Comparison of ENCODE assay signal across 8 cellular contexts in genomic region chr1:150576794-150577556, GRCh38. TPM values are rescaled to one million over a fixed set of nuclear protein-coding genes. Genes with fewer than 3 reads are reported as not detected.
DNase-seq lines count a peak whose midpoint lies in the region; ATAC-seq lines count a peak whose summit lies in the region.

No MANE protein-coding gene starts in this region.

- POLR2A ChIA-PET in activated CD4-positive, alpha-beta T cell treated with anti-CD3 and anti-CD28 coated beads, Interleukin-2, amount 10 ng/mL, durations not matched to agents 7 days and 5 days (lab: Charles Lee): interaction anchor here (0.9 to 4.6 kb wide), 4 partner anchors 9 to 61 kb away, joined by 5 to 50 read pairs (median 6); partner anchors contain the start of genes ENSA and FALEC

- no peaks in the 10 kb centered on the region for H3K27me3 Mint-ChIP-seq in activated CD4-positive, alpha-beta T cell treated with anti-CD3 and anti-CD28 coated beads, Interleukin-2, amount 10 ng/mL, durations not matched to agents 7 days and 5 days

- peak overlapping the region; percentile 98 for H3K27ac Mint-ChIP-seq in activated CD4-positive, alpha-beta T cell treated with anti-CD3 and anti-CD28 coated beads, Interleukin-2, amount 10 ng/mL, durations not matched to agents 7 days and 5 days

- H3K4me3 Mint-ChIP-seq in activated CD4-positive, alpha-beta T cell treated with anti-CD3 and anti-CD28 coated beads, Interleukin-2, amount 10 ng/mL, durations not matched to agents 7 days and 5 days: peak overlapping the region; percentile 99

- peaks cover 40% of the 10 kb centered on the region for H3K4me1 Mint-ChIP-seq in activated CD4-positive, alpha-beta T cell treated with anti-CD3 and anti-CD28 coated beads, Interleukin-2, amount 10 ng/mL, durations not matched to agents 7 days and 5 days

- ATAC-seq in GM18867 (IDR thresholded peaks at IDR 0.05; ENCODE audit: unreplicated experiment) (no peak), HG02938 (IDR thresholded peaks at IDR 0.05; ENCODE audit: unreplicated experiment) (no peak)

- no peaks in the 10 kb centered on the region for H3K9me3 ChIP-seq in adipocyte (ENCODE audit: control insufficient read depth, low read length)
- H3K9me3 ChIP-seq in thymus (ENCODE audit: control insufficient read depth): no peaks in the 10 kb centered on the region

- H3K27ac ChIP-seq in layer of hippocampus (ENCODE audit: low read depth, low read length): peak overlapping the region; percentile 98
- peak overlapping the region; percentile 78 for H3K27ac ChIP-seq in thymus (ENCODE audit: low read depth)

- 77% methylated on average over 2 of the region's 2 CpGs for whole genome bisulfite sequencing in thymus

- H3K4me3 ChIP-seq in adipocyte (ENCODE audit: low read length) (peak overlapping the region; percentile 95), thymus (ENCODE audit: low read length) (peak overlapping the region; percentile 100)

- CTCF ChIA-PET in activated CD4-positive, alpha-beta T cell treated with anti-CD3 and anti-CD28 coated beads, Interleukin-2, amount 10 ng/mL, durations not matched to agents 7 days and 5 days (lab: Charles Lee): interaction anchor here (0.6 to 14.6 kb wide), 4 partner anchors 9 to 399 kb away, joined by 3 to 158 read pairs (median 7); no protein-coding TSS in a partner anchor

- peak overlapping the region; percentile 98 for H3K9ac ChIP-seq in adipocyte (ENCODE audit: low read length)

- peaks cover 76% of the 10 kb centered on the region for H3K36me3 Mint-ChIP-seq in activated CD4-positive, alpha-beta T cell treated with anti-CD3 and anti-CD28 coated beads, Interleukin-2, amount 10 ng/mL, durations not matched to agents 7 days and 5 days (ENCODE audit: low read depth)

- H3K27me3 ChIP-seq in adipocyte (replicated peaks; ENCODE audit: control insufficient read depth, insufficient read depth, low read length): no peaks in the 10 kb centered on the region
- no peaks in the 10 kb centered on the region for H3K27me3 ChIP-seq in layer of hippocampus (ENCODE audit: control insufficient read depth, insufficient read depth, low read length)
- no peaks in the 10 kb centered on the region for H3K27me3 ChIP-seq in thymus (ENCODE audit: control insufficient read depth, insufficient read depth)

- H3K9me3 Mint-ChIP-seq in activated CD4-positive, alpha-beta T cell treated with anti-CD3 and anti-CD28 coated beads, Interleukin-2, amount 10 ng/mL, durations not matched to agents 7 days and 5 days: no peaks in the 10 kb centered on the region

- DNase-seq in activated CD4-positive, alpha-beta T cell treated with anti-CD3 and anti-CD28 coated beads, Interleukin-2, amount 10 ng/mL, durations not matched to agents 7 days and 5 days: no peak
- DNase-seq in activated CD4-positive, alpha-beta T cell treated with anti-CD3 and anti-CD28 coated beads for 48 hours: no peak
- DNase-seq in adipocyte (ENCODE audit: low read depth): peak; percentile 35
- no peak for DNase-seq in NCI-H774 (lab: John Stamatoyannopoulos, UW)

- H3K36me3 ChIP-seq in adipocyte (ENCODE audit: control insufficient read depth, insufficient read depth, low read length, severe bottlenecking) (peaks cover 54% of the 10 kb centered on the region), thymus (ENCODE audit: control insufficient read depth, insufficient read depth) (peaks cover 27% of the 10 kb centered on the region)

- H3K4me1 ChIP-seq in adipocyte (ENCODE audit: control insufficient read depth, insufficient read depth, low read length): peaks cover 43% of the 10 kb centered on the region
- H3K4me1 ChIP-seq in thymus (ENCODE audit: control insufficient read depth, insufficient read depth, low read length): peaks cover 12% of the 10 kb centered on the region

RNA-seq across cellular contexts. Expression of gene MCL1, which starts 2.4 kb away (rescaled TPM):
- 100 to 1,000 TPM; 260 to 311 TPM for total RNA-seq in activated CD4-positive, alpha-beta T cell treated with anti-CD3 and anti-CD28 coated beads, Interleukin-2, amount 10 ng/mL, durations not matched to agents 7 days and 5 days
- polyA plus RNA-seq in thymus: 200 TPM

RNA-seq across cellular contexts. Expression of gene ADAMTSL4, which starts 27.8 kb away (rescaled TPM):
- under 1 TPM; 0.06 to 0.15 TPM for total RNA-seq in activated CD4-positive, alpha-beta T cell treated with anti-CD3 and anti-CD28 coated beads, Interleukin-2, amount 10 ng/mL, durations not matched to agents 7 days and 5 days
- polyA plus RNA-seq in thymus: 17.9 TPM

RNA-seq across cellular contexts. Expression of gene ENSA, which starts 52.4 kb away (rescaled TPM):
- total RNA-seq in activated CD4-positive, alpha-beta T cell treated with anti-CD3 and anti-CD28 coated beads, Interleukin-2, amount 10 ng/mL, durations not matched to agents 7 days and 5 days: 100 to 1,000 TPM; 192 to 193 TPM
- polyA plus RNA-seq in thymus: 148 TPM
